Comparison of ENCODE assay signal across 8 cellular contexts in genomic region chr13:114065141-114065925, GRCh38.
DNase-seq lines count a peak whose midpoint lies in the region; ATAC-seq, FAIRE-seq and TF ChIP-seq lines count a peak whose summit lies in the region.

No MANE protein-coding gene starts in this region.

- peaks cover 4 to 35% (median 10%) of the 10 kb centered on the region in 3 donors for H3K4me1 ChIP-seq in pancreas
- peaks cover 62 to 79% of the 10 kb centered on the region in 2 donors for H3K4me1 ChIP-seq in thoracic aorta (ENCODE audit: control insufficient read depth in 1 of 2, low read depth in 2 of 2)

- WGBS in pancreas, 2 donors = 33 to 37% methylated on average over 23 to 25 of the region's 25 CpGs

- H3K27ac ChIP-seq in pancreas = peak overlapping the region; percentile 19 to 89 (median 66)
- H3K27ac ChIP-seq in thoracic aorta = peak overlapping the region; percentile 95 to 98

- H3K9me3 ChIP-seq in pancreas (no peaks in the 10 kb centered on the region), thoracic aorta (no peaks in the 10 kb centered on the region)

- ATAC-seq in GM19351 (IDR thresholded peaks at IDR 0.05; ENCODE audit: unreplicated experiment) = peak; percentile 34
- peak; percentile 84 to 91 (median 89) for ATAC-seq in pancreas
- peak; percentile 90 for ATAC-seq in thoracic aorta (ENCODE audit: insufficient number of reproducible peaks, low FRiP score, low read depth)

- no peaks in the 10 kb centered on the region for H3K27me3 Mint-ChIP-seq in IgD-negative memory B cell
- no peaks in the 10 kb centered on the region for H3K27me3 Mint-ChIP-seq in activated naive CD8-positive, alpha-beta T cell treated with anti-CD3 and anti-CD28 coated beads for 36 hours

- FAIRE-seq in pancreas (lab: Jason Lieb, UNC) = no peak

- no peaks in the 10 kb centered on the region for H3K36me3 ChIP-seq in pancreas
- no peaks in the 10 kb centered on the region for H3K36me3 ChIP-seq in thoracic aorta

- H3K4me1 Mint-ChIP-seq in IgD-negative memory B cell = peaks cover 35 to 41% (median 40%) of the 10 kb centered on the region in 3 donors
- H3K4me1 Mint-ChIP-seq in activated naive CD8-positive, alpha-beta T cell treated with anti-CD3 and anti-CD28 coated beads for 36 hours = peaks cover 60% of the 10 kb centered on the region

- no peaks in the 10 kb centered on the region for H3K9me3 Mint-ChIP-seq in IgD-negative memory B cell
- H3K9me3 Mint-ChIP-seq in activated naive CD8-positive, alpha-beta T cell treated with anti-CD3 and anti-CD28 coated beads for 36 hours = no peaks in the 10 kb centered on the region

- H3K27me3 ChIP-seq in pancreas = no peaks in the 10 kb centered on the region
- H3K27me3 ChIP-seq in thoracic aorta (replicated peaks; ENCODE audit: insufficient read depth) = no peaks in the 10 kb centered on the region

- DNase-seq in AG08396 (ENCODE audit: low spot score) = peak; percentile 90
- peak; percentile 91 for DNase-seq in SKM-1 treated with dmso at 0.1 percent for 144 hours (lab: John Stamatoyannopoulos, UW; ENCODE audit: unreplicated experiment)
- DNase-seq in activated naive CD8-positive, alpha-beta T cell treated with anti-CD3 and anti-CD28 coated beads for 36 hours = peak; percentile 85
- peak; percentile 52 to 95 (median 80) for DNase-seq in head of caudate nucleus
- DNase-seq in pancreas = peak; percentile 78 to 89 (median 84)
- DNase-seq in thoracic aorta (ENCODE audit: low spot score) = peak; percentile 71

- H3K36me3 Mint-ChIP-seq in IgD-negative memory B cell = no peaks in the 10 kb centered on the region
- peaks cover 10% of the 10 kb centered on the region for H3K36me3 Mint-ChIP-seq in activated naive CD8-positive, alpha-beta T cell treated with anti-CD3 and anti-CD28 coated beads for 36 hours

- H3K27ac Mint-ChIP-seq in IgD-negative memory B cell = peak overlapping the region; percentile 81 to 98 (median 97)
- peak overlapping the region; percentile 95 for H3K27ac Mint-ChIP-seq in activated naive CD8-positive, alpha-beta T cell treated with anti-CD3 and anti-CD28 coated beads for 36 hours

- peak overlapping the region; percentile 90 to 99 (median 97) for H3K4me3 Mint-ChIP-seq in IgD-negative memory B cell
- H3K4me3 Mint-ChIP-seq in activated naive CD8-positive, alpha-beta T cell treated with anti-CD3 and anti-CD28 coated beads for 36 hours = peak overlapping the region; percentile 69

- H3K4me3 ChIP-seq in pancreas = peak overlapping the region in 2 of 4 donors; percentile 19 to 20
- H3K4me3 ChIP-seq in thoracic aorta = peak overlapping the region; percentile 70

- TF ChIP-seq CTCF in pancreas (IDR thresholded peaks at IDR 0.05) (no peak), thoracic aorta (IDR thresholded peaks at IDR 0.05) (no peak)

- intact Hi-C loops in head of caudate nucleus (cut with DNase I) (loop anchor here (5.0 to 10.0 kb wide), 2 partner anchors 67 to 99 kb away; partner anchors contain the start of gene RASA3), pancreas (cut with DNase I) (no loop called here)

Comparison
In these comparisons a context has a peak if more than half of its experiments do, and no peak if none do; other contexts are left out.
1. ATAC-seq: peak in every context shown above with its lines; median percentile 90 in thoracic aorta; 89 in pancreas; 34 in GM19351.